In the genomic region with DNA sequence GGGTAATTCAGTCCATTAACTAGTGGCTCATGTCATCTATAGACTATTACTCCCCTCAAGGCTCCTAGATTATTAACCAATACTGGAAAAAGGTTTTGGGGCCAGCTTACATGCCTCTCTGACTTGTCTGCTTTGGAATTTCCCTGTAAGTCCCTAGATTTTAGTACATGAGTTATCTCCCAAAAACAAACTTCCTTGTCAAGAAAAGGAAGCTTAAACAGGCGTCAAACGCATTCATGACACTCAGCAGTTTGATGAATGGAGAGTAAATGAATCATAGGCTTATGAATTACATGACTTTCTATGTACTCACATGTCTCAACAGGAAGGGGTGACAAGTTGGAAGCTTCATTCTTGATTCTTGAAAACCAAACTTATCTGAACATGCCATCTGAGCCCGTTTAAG, we compare ENCODE assay signal across 16 cellular contexts.
DNase-seq lines count a peak whose midpoint lies in the region; TF ChIP-seq lines count a peak whose summit lies in the region.
"Had no signal": no experiment of that assay in that cellular context is flagged by ENCODE, and none has a peak within 500 bp of the region (broad histone marks: within the 10 kb centered on the region; RNA-seq: fewer than 3 reads in every experiment).

No MANE protein-coding gene starts in this region.

- 40 to 46% methylated on average over 3 of the region's 3 CpGs for WGBS in tibial nerve, 2 donors

- H3K27ac ChIP-seq in tibial nerve: no peak overlapping the region
- H3K27ac ChIP-seq: BLaER1, heart right ventricle, skin epidermis, upper lobe of right lung had no signal

- H3K4me1 ChIP-seq in tibial nerve: no peaks in the 10 kb centered on the region
- H3K4me1 ChIP-seq: BLaER1, upper lobe of right lung had no signal

- no peaks in the 10 kb centered on the region for H3K36me3 ChIP-seq in MG63
- no peaks in the 10 kb centered on the region for H3K36me3 ChIP-seq in tibial nerve
- H3K36me3 ChIP-seq: BLaER1, heart right ventricle, upper lobe of right lung had no signal

- DNase-seq in AG08396 (ENCODE audit: low spot score): peak; percentile 17
- peak; percentile 28 for DNase-seq in MG63
- peak; percentile 85 to 94 for DNase-seq in cardiac fibroblast (ENCODE audit: low read depth in 2 of 2)
- DNase-seq in kidney glomerular epithelial cell (lab: John Stamatoyannopoulos, UW): peak; percentile 31
- DNase-seq in HEK293T (ENCODE audit: extremely low spot score): no peak
- no peak for DNase-seq in tibial nerve (ENCODE audit: low spot score in 2 of 2)
- no peak for DNase-seq in activated CD4-positive, CD25-positive, alpha-beta regulatory T cell treated with anti-CD3 and anti-CD28 coated beads, Interleukin-2, amount 50 U/mL, for 72 hours
- no peak for DNase-seq in stimulated activated CD4-positive, alpha-beta T cell treated with anti-CD3 and anti-CD28 coated beads, Interleukin-2, amount 100 ng/mL, for 48 hours
- DNase-seq: activated CD4-positive, alpha-beta T cell treated with anti-CD3 and anti-CD28 coated beads, Interleukin-2, amount 50 U/mL, for 1 hour; activated effector memory CD4-positive, alpha-beta T cell treated with anti-CD3 and anti-CD28 coated beads, Interleukin-2, amount 50 U/mL, for 16 hours; heart right ventricle; NCI-H1105; NCI-H69; upper lobe of right lung had no signal

- no peak for TF ChIP-seq POLR2A in tibial nerve (IDR thresholded peaks at IDR 0.05)

- no peak overlapping the region for H3K4me3 ChIP-seq in MG63
- H3K4me3 ChIP-seq in cardiac fibroblast (replicated peaks in 1 of 2; ENCODE audit: low read depth in 2 of 2, low read length in 2 of 2): no peak overlapping the region
- no peak overlapping the region for H3K4me3 ChIP-seq in tibial nerve
- H3K4me3 ChIP-seq: BLaER1, heart right ventricle, skin epidermis, upper lobe of right lung had no signal

- H3K9me3 ChIP-seq in MG63 (peaks cover 2% of the 10 kb centered on the region; the same call in 1 of the 2 replicates), tibial nerve (no peaks in the 10 kb centered on the region)
- H3K9me3 ChIP-seq: BLaER1, heart right ventricle, upper lobe of right lung had no signal

- CTCF ChIA-PET in HEK293T (lab: Yijun Ruan, JAX): interaction anchor here (0.7 kb wide), 1 partner anchor 210 kb away, joined by 3 read pairs; no protein-coding TSS in a partner anchor

- no peak for TF ChIP-seq EP300 in tibial nerve (IDR thresholded peaks at IDR 0.05)

- TF ChIP-seq CTCF in cardiac fibroblast (IDR thresholded peaks at IDR 0.05; ENCODE audit: low read depth, low read length) (no peak), tibial nerve (IDR thresholded peaks at IDR 0.05) (no peak)

- POLR2A ChIA-PET in HEK293T (lab: Yijun Ruan, JAX): no interaction called here

- H3K27me3 ChIP-seq in MG63 (no peaks in the 10 kb centered on the region), tibial nerve (no peaks in the 10 kb centered on the region)
- H3K27me3 ChIP-seq: BLaER1, heart right ventricle, upper lobe of right lung had no signal

TF ChIP-seq in HEK293T, 16 proteins besides CTCF, POLR2A, EP300 and RAD21:
- TF ChIP-seq LEF1 (IDR thresholded peaks at IDR 0.05; ENCODE audit: borderline replicate concordance): no peak
- TF ChIP-seq ARNT (IDR thresholded peaks at IDR 0.05): no peak
- no peak for TF ChIP-seq NFRKB (IDR thresholded peaks at IDR 0.05)
- TF ChIP-seq SP1 (IDR thresholded peaks at IDR 0.05): no peak
- TF ChIP-seq FOXK2 (IDR thresholded peaks at IDR 0.05): no peak
- no peak for TF ChIP-seq SUZ12 (IDR thresholded peaks at IDR 0.05)
- TF ChIP-seq FOXA1 (IDR thresholded peaks at IDR 0.05): no peak
- TF ChIP-seq FOXM1 (IDR thresholded peaks at IDR 0.05; ENCODE audit: borderline replicate concordance): no peak
- no peak for TF ChIP-seq ELF4 (IDR thresholded peaks at IDR 0.05)
- TF ChIP-seq, protein P1, sequence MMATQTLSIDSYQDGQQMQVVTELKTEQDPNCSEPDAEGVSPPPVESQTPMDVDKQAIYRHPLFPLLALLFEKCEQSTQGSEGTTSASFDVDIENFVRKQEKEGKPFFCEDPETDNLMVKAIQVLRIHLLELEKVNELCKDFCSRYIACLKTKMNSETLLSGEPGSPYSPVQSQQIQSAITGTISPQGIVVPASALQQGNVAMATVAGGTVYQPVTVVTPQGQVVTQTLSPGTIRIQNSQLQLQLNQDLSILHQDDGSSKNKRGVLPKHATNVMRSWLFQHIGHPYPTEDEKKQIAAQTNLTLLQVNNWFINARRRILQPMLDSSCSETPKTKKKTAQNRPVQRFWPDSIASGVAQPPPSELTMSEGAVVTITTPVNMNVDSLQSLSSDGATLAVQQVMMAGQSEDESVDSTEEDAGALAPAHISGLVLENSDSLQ (IDR thresholded peaks at IDR 0.05): no peak
- no peak for TF ChIP-seq ZNF384 (IDR thresholded peaks at IDR 0.05)
- no peak for TF ChIP-seq CTBP1 (IDR thresholded peaks at IDR 0.05; ENCODE audit: borderline replicate concordance)
- TF ChIP-seq HDGF (IDR thresholded peaks at IDR 0.05; ENCODE audit: borderline replicate concordance): no peak
- TF ChIP-seq L3MBTL2 (conservative IDR thresholded peaks at IDR 0.05): no peak
- TF ChIP-seq TARDBP (IDR thresholded peaks at IDR 0.05): no peak
- TF ChIP-seq BHLHE40 (IDR thresholded peaks at IDR 0.05; ENCODE audit: borderline replicate concordance): no peak

Comparison
In these comparisons a context has a peak if more than half of its experiments do, and no peak if none do; other contexts are left out.
1. DNase-seq: peak in AG08396 (single experiment), MG63 (single experiment), cardiac fibroblast (2 of 2) and kidney glomerular epithelial cell (single experiment); none in HEK293T (single experiment), tibial nerve (0 of 2), activated CD4-positive, CD25-positive, alpha-beta regulatory T cell treated with anti-CD3 and anti-CD28 coated beads, Interleukin-2, amount 50 U/mL, for 72 hours (single experiment) and stimulated activated CD4-positive, alpha-beta T cell treated with anti-CD3 and anti-CD28 coated beads, Interleukin-2, amount 100 ng/mL, for 48 hours (0 of 2).